23 cellular contexts compared by ENCODE assay signal in the genomic region with DNA sequence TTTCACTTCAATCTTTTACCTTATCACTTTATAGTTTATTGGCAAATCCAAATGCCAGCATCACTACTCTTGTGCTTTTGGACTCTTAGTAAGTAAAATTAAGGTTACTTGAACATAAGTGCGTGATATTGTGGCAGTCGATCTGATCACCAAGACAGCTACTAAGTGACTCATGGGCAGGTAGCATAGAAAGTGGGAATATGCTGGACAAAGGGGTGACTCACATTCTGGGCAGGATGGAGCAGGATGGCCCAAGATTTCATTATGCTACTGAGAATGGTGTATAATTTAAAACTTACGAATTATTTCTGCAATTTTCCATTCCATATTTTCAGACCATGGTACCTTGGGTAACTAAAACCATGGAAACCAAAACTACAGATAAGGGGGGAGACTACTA.
DNase-seq lines count a peak whose midpoint lies in the region; ATAC-seq and TF ChIP-seq lines count a peak whose summit lies in the region.
"Had no signal": no experiment of that assay in that cellular context is flagged by ENCODE, and none has a peak within 500 bp of the region (broad histone marks: within the 10 kb centered on the region; RNA-seq: fewer than 3 reads in every experiment).

No MANE protein-coding gene starts in this region.

- no peaks in the 10 kb centered on the region for H3K9me3 ChIP-seq in RWPE2 (ENCODE audit: severe bottlenecking)
- H3K9me3 ChIP-seq: gastroesophageal sphincter, tibial nerve had no signal

- H3K4me3 Mint-ChIP-seq in stimulated activated memory B cell treated with anti-CD40 and anti-IgM and Interleukin-4, amounts not matched to agents 10 μg/mL and 1 μg/mL and 100 μg/mL, for 72 hours, result no peak overlapping the region
- H3K4me3 Mint-ChIP-seq in activated CD4-positive, alpha-beta memory T cell treated with anti-CD3 and anti-CD28 coated beads for 36 hours, result no peak overlapping the region
- H3K4me3 Mint-ChIP-seq: activated naive CD8-positive, alpha-beta T cell treated with anti-CD3 and anti-CD28 coated beads for 36 hours; activated T-helper 17 cell treated with anti-CD3 and anti-CD28 coated beads, Interleukin-2, amount 50 U/mL, for 72 hours; dendritic cell treated with granulocyte-macrophage colony-stimulating factor and Interleukin-4, amounts not matched to agents 40 ng/mL and 50 ng/mL, for 4 days; HFFc6; neural crest cell had no signal

- peaks cover 3% of the 10 kb centered on the region for H3K9me3 Mint-ChIP-seq in stimulated activated memory B cell treated with anti-CD40 and anti-IgM and Interleukin-4, amounts not matched to agents 10 μg/mL and 1 μg/mL and 100 μg/mL, for 72 hours
- H3K9me3 Mint-ChIP-seq in activated CD4-positive, alpha-beta memory T cell treated with anti-CD3 and anti-CD28 coated beads for 36 hours, result no peaks in the 10 kb centered on the region
- H3K9me3 Mint-ChIP-seq: dendritic cell treated with granulocyte-macrophage colony-stimulating factor and Interleukin-4, amounts not matched to agents 40 ng/mL and 50 ng/mL, for 4 days; HFFc6 had no signal

- H3K27me3 ChIP-seq in RWPE2 (ENCODE audit: insufficient read depth, poor library complexity, severe bottlenecking), result no peaks in the 10 kb centered on the region
- H3K27me3 ChIP-seq: gastroesophageal sphincter, tibial nerve had no signal

- no peak overlapping the region for H3K4me3 ChIP-seq in RWPE2 (ENCODE audit: severe bottlenecking)
- H3K4me3 ChIP-seq: gastroesophageal sphincter, tibial nerve had no signal

- H3K4me1 ChIP-seq in RWPE2 (ENCODE audit: insufficient read depth, poor library complexity, severe bottlenecking), result peaks cover 15% of the 10 kb centered on the region

- peak overlapping the region; percentile 84 for H3K27ac Mint-ChIP-seq in stimulated activated memory B cell treated with anti-CD40 and anti-IgM and Interleukin-4, amounts not matched to agents 10 μg/mL and 1 μg/mL and 100 μg/mL, for 72 hours
- no peak overlapping the region for H3K27ac Mint-ChIP-seq in activated CD4-positive, alpha-beta memory T cell treated with anti-CD3 and anti-CD28 coated beads for 36 hours
- H3K27ac Mint-ChIP-seq: activated naive CD8-positive, alpha-beta T cell treated with anti-CD3 and anti-CD28 coated beads for 36 hours; activated T-helper 17 cell treated with anti-CD3 and anti-CD28 coated beads, Interleukin-2, amount 50 U/mL, for 72 hours; dendritic cell treated with granulocyte-macrophage colony-stimulating factor and Interleukin-4, amounts not matched to agents 40 ng/mL and 50 ng/mL, for 4 days; progenitor cell of endocrine pancreas had no signal

- no peaks in the 10 kb centered on the region for H3K36me3 Mint-ChIP-seq in stimulated activated memory B cell treated with anti-CD40 and anti-IgM and Interleukin-4, amounts not matched to agents 10 μg/mL and 1 μg/mL and 100 μg/mL, for 72 hours
- H3K36me3 Mint-ChIP-seq in activated CD4-positive, alpha-beta memory T cell treated with anti-CD3 and anti-CD28 coated beads for 36 hours, result peaks cover 1% of the 10 kb centered on the region
- H3K36me3 Mint-ChIP-seq: activated naive CD8-positive, alpha-beta T cell treated with anti-CD3 and anti-CD28 coated beads for 36 hours had no signal

- no peak for TF ChIP-seq CTCF in RWPE2 (IDR thresholded peaks at IDR 0.05; ENCODE audit: poor library complexity, severe bottlenecking)

- CTCF ChIA-PET in activated CD4-positive, alpha-beta memory T cell treated with anti-CD3 and anti-CD28 coated beads for 36 hours (lab: Charles Lee), result no interaction called here

- H3K4me1 Mint-ChIP-seq in stimulated activated memory B cell treated with anti-CD40 and anti-IgM and Interleukin-4, amounts not matched to agents 10 μg/mL and 1 μg/mL and 100 μg/mL, for 72 hours, result peaks cover 48% of the 10 kb centered on the region
- no peaks in the 10 kb centered on the region for H3K4me1 Mint-ChIP-seq in activated CD4-positive, alpha-beta memory T cell treated with anti-CD3 and anti-CD28 coated beads for 36 hours (ENCODE audit: low read depth)
- H3K4me1 Mint-ChIP-seq: activated naive CD8-positive, alpha-beta T cell treated with anti-CD3 and anti-CD28 coated beads for 36 hours; activated T-helper 17 cell treated with anti-CD3 and anti-CD28 coated beads, Interleukin-2, amount 50 U/mL, for 72 hours had no signal

- ATAC-seq in RWPE2 (ENCODE audit: low read depth) (peak; percentile 100), esophagus mucosa (peak; percentile 71)
- ATAC-seq in stimulated activated memory B cell treated with anti-CD40 and anti-IgM and Interleukin-4, amounts not matched to agents 10 μg/mL and 1 μg/mL and 100 μg/mL, for 72 hours, result no peak
- ATAC-seq: activated T-helper 17 cell treated with anti-CD3 and anti-CD28 coated beads, Interleukin-2, amount 50 U/mL, for 72 hours had no signal

- peaks cover 10% of the 10 kb centered on the region for H3K27me3 Mint-ChIP-seq in stimulated activated memory B cell treated with anti-CD40 and anti-IgM and Interleukin-4, amounts not matched to agents 10 μg/mL and 1 μg/mL and 100 μg/mL, for 72 hours
- peaks cover 6% of the 10 kb centered on the region for H3K27me3 Mint-ChIP-seq in activated CD4-positive, alpha-beta memory T cell treated with anti-CD3 and anti-CD28 coated beads for 36 hours
- H3K27me3 Mint-ChIP-seq: dendritic cell treated with granulocyte-macrophage colony-stimulating factor and Interleukin-4, amounts not matched to agents 40 ng/mL and 50 ng/mL, for 4 days; progenitor cell of endocrine pancreas had no signal

- peak; percentile 42 for DNase-seq in HPDE6-E6E7 (ENCODE audit: extremely low spot score)
- DNase-seq in RWPE2 (ENCODE audit: low spot score), result no peak
- DNase-seq in HUDEP-2 (lab: John Stamatoyannopoulos, UW; ENCODE audit: unreplicated experiment in 76 of 76), result no peak
- no peak for DNase-seq in activated CD4-positive, alpha-beta memory T cell treated with anti-CD3 and anti-CD28 coated beads for 36 hours
- DNase-seq in middle frontal gyrus (ENCODE audit: extremely low spot score, low spot score), result no peak
- DNase-seq: activated CD4-positive, alpha-beta T cell treated with anti-CD3 and anti-CD28 coated beads for 1 hour; activated naive CD8-positive, alpha-beta T cell treated with anti-CD3 and anti-CD28 coated beads for 36 hours; COR-L47; HFFc6; midbrain; NCI-H1105; NCI-H2081 treated with DMSO at 0.1 percent for 48 hours; NCI-H510A; stimulated activated CD4-positive, alpha-beta T cell treated with anti-CD3 and anti-CD28 coated beads, Interleukin-1b, Interleukin-23, amount 100 ng/mL, for 48 hours; stimulated activated naive CD4-positive, alpha-beta T cell treated with Interleukin-2 at 50 U/mL for 16 hours had no signal

- intact Hi-C loops in activated CD4-positive, alpha-beta memory T cell treated with anti-CD3 and anti-CD28 coated beads for 36 hours (cut with micrococcal nuclease), result loop anchor here (10.0 kb wide), 1 partner anchor 51 kb away; no protein-coding TSS in a partner anchor

- no peaks in the 10 kb centered on the region for H3K36me3 ChIP-seq in RWPE2 (ENCODE audit: low read depth)
- H3K36me3 ChIP-seq: gastroesophageal sphincter, tibial nerve had no signal

- no peak overlapping the region for H3K27ac ChIP-seq in RWPE2 (ENCODE audit: poor library complexity, severe bottlenecking)

- POLR2A ChIA-PET in activated CD4-positive, alpha-beta memory T cell treated with anti-CD3 and anti-CD28 coated beads for 36 hours (lab: Charles Lee), result no interaction called here
